Comparison of ENCODE assay signal across 1 cellular context in the genomic region with DNA sequence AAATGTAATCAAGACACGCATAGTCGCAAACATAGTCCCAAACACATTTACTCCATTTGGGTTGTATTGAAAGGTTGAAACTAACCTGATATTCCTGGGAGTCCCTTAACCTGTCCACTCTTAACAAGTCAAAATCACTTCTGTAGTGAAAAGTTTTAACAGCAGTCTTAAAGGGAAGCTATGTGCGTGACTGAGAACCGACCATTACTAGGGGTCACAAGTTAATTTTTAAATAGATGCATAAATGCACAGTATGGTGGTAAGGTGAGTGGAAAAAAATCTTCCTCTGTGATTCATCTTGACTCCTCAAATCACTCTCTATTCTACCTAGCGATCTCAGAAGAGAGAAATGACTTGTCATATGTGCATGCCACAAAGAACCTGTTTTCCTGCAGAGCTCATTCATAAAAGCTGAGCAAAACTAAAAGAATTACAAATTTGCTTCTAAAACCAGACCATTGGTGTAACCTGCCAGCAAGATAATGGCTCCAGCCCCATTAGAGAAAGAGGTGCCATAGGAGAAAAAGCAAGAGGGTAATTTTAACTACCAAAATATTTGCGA.
TF ChIP-seq lines count a peak whose summit lies in the region.

No MANE protein-coding gene starts in this region.

TF ChIP-seq in H1, 55 proteins besides CTCF, POLR2A, EP300 and RAD21 (continued from another document):
- no peak for TF ChIP-seq HDAC2 (IDR thresholded peaks at IDR 0.05; ENCODE audit: borderline replicate concordance in 1 of 2, low read depth in 2 of 2, low read length in 2 of 2)
